In the genomic region with DNA sequence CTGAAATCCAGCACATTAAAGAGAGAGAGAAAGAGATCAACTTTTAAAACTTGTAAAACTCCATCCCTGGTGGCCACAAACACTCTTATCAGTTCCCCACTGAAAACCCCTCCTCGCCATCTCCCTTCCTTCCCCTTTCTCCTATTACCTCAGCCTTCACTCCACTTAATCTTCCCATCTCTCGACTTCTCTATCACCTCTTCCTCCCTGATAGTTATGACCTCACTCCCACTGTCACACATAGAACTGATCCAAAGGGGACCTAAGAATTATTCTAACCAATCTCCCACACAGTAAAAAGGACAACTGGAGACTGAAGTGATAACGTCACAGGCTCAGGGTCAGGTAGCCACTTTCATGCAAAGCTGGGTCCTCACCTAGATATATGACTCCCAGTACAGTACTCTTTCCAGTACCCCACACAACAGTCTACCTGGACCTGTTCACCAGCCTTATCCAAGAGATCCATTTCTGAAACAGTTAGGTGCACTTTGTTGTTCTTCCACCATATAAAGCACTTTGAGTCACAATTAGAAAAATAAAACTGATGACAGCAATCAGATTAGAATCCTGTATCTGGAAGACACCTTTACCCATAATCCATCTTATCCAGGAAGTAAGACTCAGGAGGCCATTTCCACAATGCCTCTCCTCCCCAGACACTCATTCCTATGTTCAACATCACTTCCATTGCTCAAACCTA, we compare ENCODE assay signal across 1 cellular context.
A peak's percentile ranks its signal among the peaks of the same experiment; 100 is the strongest.
TF ChIP-seq lines count a peak whose summit lies in the region.

No MANE protein-coding gene starts in this region.

TF ChIP-seq in K562, 482 proteins besides CTCF, POLR2A, EP300 and RAD21 (continued from another document and continues in another):
- peak; percentile 6; the same call in 1 of the 2 replicates for TF ChIP-seq NFE2 (IDR thresholded peaks at IDR 0.05; ENCODE audit: low read depth)
- TF ChIP-seq, protein P1, sequence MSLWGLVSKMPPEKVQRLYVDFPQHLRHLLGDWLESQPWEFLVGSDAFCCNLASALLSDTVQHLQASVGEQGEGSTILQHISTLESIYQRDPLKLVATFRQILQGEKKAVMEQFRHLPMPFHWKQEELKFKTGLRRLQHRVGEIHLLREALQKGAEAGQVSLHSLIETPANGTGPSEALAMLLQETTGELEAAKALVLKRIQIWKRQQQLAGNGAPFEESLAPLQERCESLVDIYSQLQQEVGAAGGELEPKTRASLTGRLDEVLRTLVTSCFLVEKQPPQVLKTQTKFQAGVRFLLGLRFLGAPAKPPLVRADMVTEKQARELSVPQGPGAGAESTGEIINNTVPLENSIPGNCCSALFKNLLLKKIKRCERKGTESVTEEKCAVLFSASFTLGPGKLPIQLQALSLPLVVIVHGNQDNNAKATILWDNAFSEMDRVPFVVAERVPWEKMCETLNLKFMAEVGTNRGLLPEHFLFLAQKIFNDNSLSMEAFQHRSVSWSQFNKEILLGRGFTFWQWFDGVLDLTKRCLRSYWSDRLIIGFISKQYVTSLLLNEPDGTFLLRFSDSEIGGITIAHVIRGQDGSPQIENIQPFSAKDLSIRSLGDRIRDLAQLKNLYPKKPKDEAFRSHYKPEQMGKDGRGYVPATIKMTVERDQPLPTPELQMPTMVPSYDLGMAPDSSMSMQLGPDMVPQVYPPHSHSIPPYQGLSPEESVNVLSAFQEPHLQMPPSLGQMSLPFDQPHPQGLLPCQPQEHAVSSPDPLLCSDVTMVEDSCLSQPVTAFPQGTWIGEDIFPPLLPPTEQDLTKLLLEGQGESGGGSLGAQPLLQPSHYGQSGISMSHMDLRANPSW (CRISPR knock-in tag; IDR thresholded peaks at IDR 0.05), result 0 out of 2 replicates have a peak, but pooled peaks have one; percentile 70
- TF ChIP-seq TSC22D4 (tag; IDR thresholded peaks at IDR 0.05), result no peak
- no peak for TF ChIP-seq SMAD2 (IDR thresholded peaks at IDR 0.05; ENCODE audit: low read depth, low read length)
- TF ChIP-seq MTA3 (IDR thresholded peaks at IDR 0.05; ENCODE audit: borderline replicate concordance), result peak; percentile 67
- no peak for TF ChIP-seq PHF21A (IDR thresholded peaks at IDR 0.05; ENCODE audit: borderline replicate concordance, low read depth)
- no peak for TF ChIP-seq SNRNP70 (optimal IDR thresholded peaks at IDR 0.05; ENCODE audit: low read depth, low read length)
- no peak for TF ChIP-seq MTF1 (CRISPR knock-in tag; IDR thresholded peaks at IDR 0.05; ENCODE audit: borderline replicate concordance)
- TF ChIP-seq RBM34 (IDR thresholded peaks at IDR 0.05; ENCODE audit: borderline replicate concordance, insufficient read depth, low read length), result no peak
- TF ChIP-seq ELF1 (tag; IDR thresholded peaks at IDR 0.05), result peak; percentile 61; the same call in 1 of the 2 replicates
- peak; percentile 40; the same call in 1 of the 2 replicates for TF ChIP-seq PML (IDR thresholded peaks at IDR 0.05; ENCODE audit: low read length)
- no peak; the same call in 1 of the 2 replicates for TF ChIP-seq CBFA2T2 (conservative IDR thresholded peaks at IDR 0.05)
- TF ChIP-seq SAFB2 (IDR thresholded peaks at IDR 0.05; ENCODE audit: borderline replicate concordance, low read depth, low read length, severe bottlenecking), result no peak
- no peak for TF ChIP-seq ETS2 (tag; IDR thresholded peaks at IDR 0.05; ENCODE audit: borderline replicate concordance, poor library complexity, severe bottlenecking)
- TF ChIP-seq NCOR1 (IDR thresholded peaks at IDR 0.05), result peak; percentile 64
- no peak; the same call in 1 of the 2 replicates for TF ChIP-seq RBFOX2 (IDR thresholded peaks at IDR 0.05; ENCODE audit: low read depth, low read length)
- peak; percentile 92 for TF ChIP-seq ARID1B (IDR thresholded peaks at IDR 0.05)
- TF ChIP-seq, protein P2, sequence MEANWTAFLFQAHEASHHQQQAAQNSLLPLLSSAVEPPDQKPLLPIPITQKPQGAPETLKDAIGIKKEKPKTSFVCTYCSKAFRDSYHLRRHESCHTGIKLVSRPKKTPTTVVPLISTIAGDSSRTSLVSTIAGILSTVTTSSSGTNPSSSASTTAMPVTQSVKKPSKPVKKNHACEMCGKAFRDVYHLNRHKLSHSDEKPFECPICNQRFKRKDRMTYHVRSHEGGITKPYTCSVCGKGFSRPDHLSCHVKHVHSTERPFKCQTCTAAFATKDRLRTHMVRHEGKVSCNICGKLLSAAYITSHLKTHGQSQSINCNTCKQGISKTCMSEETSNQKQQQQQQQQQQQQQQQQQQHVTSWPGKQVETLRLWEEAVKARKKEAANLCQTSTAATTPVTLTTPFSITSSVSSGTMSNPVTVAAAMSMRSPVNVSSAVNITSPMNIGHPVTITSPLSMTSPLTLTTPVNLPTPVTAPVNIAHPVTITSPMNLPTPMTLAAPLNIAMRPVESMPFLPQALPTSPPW (CRISPR knock-in tag; IDR thresholded peaks at IDR 0.05), result peak; percentile 57
- no peak for TF ChIP-seq MXI1 (IDR thresholded peaks at IDR 0.05; ENCODE audit: low read depth, low read length)
- TF ChIP-seq, protein P3, sequence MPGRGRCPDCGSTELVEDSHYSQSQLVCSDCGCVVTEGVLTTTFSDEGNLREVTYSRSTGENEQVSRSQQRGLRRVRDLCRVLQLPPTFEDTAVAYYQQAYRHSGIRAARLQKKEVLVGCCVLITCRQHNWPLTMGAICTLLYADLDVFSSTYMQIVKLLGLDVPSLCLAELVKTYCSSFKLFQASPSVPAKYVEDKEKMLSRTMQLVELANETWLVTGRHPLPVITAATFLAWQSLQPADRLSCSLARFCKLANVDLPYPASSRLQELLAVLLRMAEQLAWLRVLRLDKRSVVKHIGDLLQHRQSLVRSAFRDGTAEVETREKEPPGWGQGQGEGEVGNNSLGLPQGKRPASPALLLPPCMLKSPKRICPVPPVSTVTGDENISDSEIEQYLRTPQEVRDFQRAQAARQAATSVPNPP (IDR thresholded peaks at IDR 0.05; ENCODE audit: borderline replicate concordance, insufficient read depth, insufficient read length), result no peak
- peak; percentile 35 for TF ChIP-seq PRDM10 (IDR thresholded peaks at IDR 0.05; ENCODE audit: partially characterized antibody)
- TF ChIP-seq SIRT6 (IDR thresholded peaks at IDR 0.05; ENCODE audit: low read depth, low read length), result no peak
- no peak for TF ChIP-seq ZNF324 (CRISPR knock-in tag; IDR thresholded peaks at IDR 0.05)
- no peak for TF ChIP-seq CBX8 (IDR thresholded peaks at IDR 0.05; ENCODE audit: borderline replicate concordance, extremely low read depth, low read depth, low read length, poor library complexity, severe bottlenecking)
- peak; percentile 35 to 83; a peak in 3 of 4 replicates for TF ChIP-seq KDM1A (IDR thresholded peaks at IDR 0.05)
- TF ChIP-seq YY1 (IDR thresholded peaks at IDR 0.05; ENCODE audit: borderline replicate concordance in 1 of 3, control insufficient read depth in 1 of 3, extremely low read depth in 1 of 3, insufficient read depth in 3 of 3, insufficient read length in 1 of 3, insufficient replicate concordance in 2 of 3, low read depth in 1 of 3, low read length in 2 of 3), result no peak
- TF ChIP-seq TCF7 (IDR thresholded peaks at IDR 0.05; ENCODE audit: borderline replicate concordance), result no peak
- TF ChIP-seq ZNF318 (IDR thresholded peaks at IDR 0.05; ENCODE audit: borderline replicate concordance in 1 of 2, low read depth in 1 of 2), result peak in 1 of 2 experiments; percentile 83; a peak in 2 of 4 replicates
- no peak for TF ChIP-seq TAF15 (IDR thresholded peaks at IDR 0.05; ENCODE audit: low read depth, low read length)
- no peak for TF ChIP-seq NCOA2 (IDR thresholded peaks at IDR 0.05; ENCODE audit: partially characterized antibody in 2 of 2)
- TF ChIP-seq NBN (IDR thresholded peaks at IDR 0.05; ENCODE audit: low read depth), result peak; percentile 93
- peak; percentile 5; the same call in 1 of the 2 replicates for TF ChIP-seq RHOXF2B (CRISPR knock-in tag; conservative IDR thresholded peaks at IDR 0.05)
- TF ChIP-seq ZNF77 (CRISPR knock-in tag; IDR thresholded peaks at IDR 0.05), result no peak
- no peak for TF ChIP-seq TEAD2 (tag; IDR thresholded peaks at IDR 0.05)
- peak; percentile 75; the same call in 1 of the 2 replicates for TF ChIP-seq SOX6 (IDR thresholded peaks at IDR 0.05)
- no peak for TF ChIP-seq ZNF384 (IDR thresholded peaks at IDR 0.05; ENCODE audit: low read depth, low read length)
